12 cellular contexts compared by ENCODE assay signal in the genomic region with DNA sequence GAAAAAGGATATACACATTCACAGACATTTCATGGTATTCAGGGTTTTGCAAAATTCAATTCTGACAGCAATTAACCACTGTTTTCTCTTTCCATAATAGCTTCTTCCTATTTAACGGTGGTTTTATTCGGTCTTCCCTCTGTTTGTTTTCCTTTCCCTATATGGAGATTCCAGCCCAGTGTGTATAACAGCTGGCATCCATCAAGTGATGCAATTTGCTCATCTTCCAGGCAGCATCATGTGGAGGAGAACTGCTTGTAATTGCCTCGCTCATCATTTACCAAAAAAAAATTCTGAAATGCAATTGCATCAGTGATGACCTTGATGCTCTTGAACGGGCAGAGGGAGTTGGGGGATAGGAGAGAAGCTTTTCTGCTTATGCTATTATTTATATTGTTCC.
A peak's percentile ranks its signal among the peaks of the same experiment; 100 is the strongest.
DNase-seq lines count a peak whose midpoint lies in the region; FAIRE-seq and TF ChIP-seq lines count a peak whose summit lies in the region.
"Had no signal": no experiment of that assay in that cellular context is flagged by ENCODE, and none has a peak within 500 bp of the region (broad histone marks: within the 10 kb centered on the region; RNA-seq: fewer than 3 reads in every experiment).

No MANE protein-coding gene starts in this region.

- H3K27me3 ChIP-seq in skeletal muscle satellite cell (ENCODE audit: control insufficient read depth, insufficient read depth, low read length) = no peaks in the 10 kb centered on the region

- H3K4me3 ChIP-seq in foreskin fibroblast (ENCODE audit: low read depth in 1 of 2, low read length in 2 of 2) (peak overlapping the region in 1 of 2 donors; percentile 4), skeletal muscle satellite cell (ENCODE audit: low read length) (no peak overlapping the region)
- H3K4me3 ChIP-seq: A549 had no signal

- H3K4me2 ChIP-seq in skeletal muscle satellite cell (ENCODE audit: low read length) = peak overlapping the region; percentile 2
- H3K4me2 ChIP-seq: A549 had no signal

- H3K9ac ChIP-seq in skeletal muscle satellite cell (ENCODE audit: low read depth, low read length) = no peak overlapping the region

- H3K4me1 ChIP-seq in skeletal muscle satellite cell (ENCODE audit: control insufficient read depth, insufficient read depth, low read length) = peaks cover 10% of the 10 kb centered on the region
- H3K4me1 ChIP-seq: A549 had no signal

- no peak for FAIRE-seq in GM12891 (lab: Jason Lieb, UNC)
- FAIRE-seq: A549 had no signal

- TF ChIP-seq CTCF in foreskin fibroblast (IDR thresholded peaks at IDR 0.05; ENCODE audit: low read depth, low read length) = no peak

- TF ChIP-seq POLR2A in GM12891 (IDR thresholded peaks at IDR 0.05; ENCODE audit: low read depth, low read length) = no peak

- no peaks in the 10 kb centered on the region for H3K9me3 ChIP-seq in skeletal muscle satellite cell (replicated peaks; ENCODE audit: low read length)
- H3K9me3 ChIP-seq: A549 had no signal

- H3K36me3 ChIP-seq in skeletal muscle satellite cell (ENCODE audit: insufficient read depth, low read length) = no peaks in the 10 kb centered on the region

- DNase-seq in NCI-H510A treated with DMSO at 0.1 percent for 48 hours (lab: John Stamatoyannopoulos, UW) (peak; percentile 41), NCI-H510A (lab: John Stamatoyannopoulos, UW) (no peak), RPMI7951 (ENCODE audit: low read depth) (peak; percentile 79), foreskin fibroblast (peak; percentile 77 to 92), hypothalamus (lab: John Stamatoyannopoulos, UW) (no peak), GM12891 (ENCODE audit: insufficient read length, low spot score) (no peak)
- DNase-seq in activated CD4-positive, alpha-beta T cell treated with anti-CD3 and anti-CD28 coated beads, Interleukin-2, amount 50 U/mL, for 4 hours = no peak
- DNase-seq: activated CD4-positive, alpha-beta T cell treated with anti-CD3 and anti-CD28 coated beads, Interleukin-2, amount 50 U/mL, for 48 hours; Kasumi-1; right cardiac atrium had no signal

TF ChIP-seq in GM12891, 5 proteins besides CTCF, POLR2A, EP300 and RAD21:
- TF ChIP-seq POU2F2 (IDR thresholded peaks at IDR 0.05; ENCODE audit: low read depth, low read length) (no peak), TAF1 (IDR thresholded peaks at IDR 0.05; ENCODE audit: low read depth, low read length) (no peak), PAX5 (IDR thresholded peaks at IDR 0.05; ENCODE audit: insufficient read depth, low read length, severe bottlenecking) (no peak), SPI1 (IDR thresholded peaks at IDR 0.05; ENCODE audit: low read depth, low read length) (no peak), POLR2AphosphoS5 (IDR thresholded peaks at IDR 0.05; ENCODE audit: low read depth, low read length) (no peak)

Comparison
In these comparisons a context has a peak if more than half of its experiments do, and no peak if none do; other contexts are left out.
1. DNase-seq: peak in NCI-H510A treated with DMSO at 0.1 percent for 48 hours (single experiment), RPMI7951 (single experiment) and foreskin fibroblast (2 of 2); none in NCI-H510A (single experiment), activated CD4-positive, alpha-beta T cell treated with anti-CD3 and anti-CD28 coated beads, Interleukin-2, amount 50 U/mL, for 4 hours (0 of 2), hypothalamus (0 of 51) and GM12891 (single experiment).